ENCODE assay signal across 8 cellular contexts in the genomic region with DNA sequence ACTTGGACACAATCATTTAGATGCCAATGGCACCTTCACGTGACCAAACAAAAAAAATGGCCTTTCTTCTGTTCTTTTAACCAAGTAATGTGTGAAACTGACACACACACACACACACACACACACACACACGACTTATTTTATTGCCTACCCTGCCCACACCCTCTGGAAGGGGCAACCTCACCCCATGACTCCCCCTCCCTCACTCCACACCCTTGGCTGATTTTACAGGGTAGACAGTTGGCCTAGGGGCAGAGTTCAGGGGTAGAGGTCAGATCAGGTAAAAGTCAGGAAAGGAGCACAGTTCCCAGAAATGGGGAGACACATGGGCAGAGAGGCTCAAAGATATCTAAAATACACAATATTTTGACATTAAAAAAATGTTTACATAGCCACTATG.
"Had no signal": no experiment of that assay in that cellular context is flagged by ENCODE, and none has a peak within 500 bp of the region (broad histone marks: within the 10 kb centered on the region; RNA-seq: fewer than 3 reads in every experiment).

No MANE protein-coding gene starts in this region.

- FAIRE-seq: H54, HepG2 had no signal

- H3K9me3 Mint-ChIP-seq: H9 had no signal

- H3K36me3 Mint-ChIP-seq: IgD-negative memory B cell had no signal

- H3K27ac ChIP-seq: GM23248, HL-60 had no signal

- H3K4me1 Mint-ChIP-seq: IgD-negative memory B cell had no signal

- DNase-seq: GM23248, GOT3, H9, HCEC 1CT had no signal

- H3K4me3 Mint-ChIP-seq: H9, IgD-negative memory B cell had no signal

- ATAC-seq: HepG2 had no signal

- H3K9ac ChIP-seq: GM23248 had no signal

- H2AFZ ChIP-seq: GM23248 had no signal

- H3K27ac Mint-ChIP-seq: H9, IgD-negative memory B cell had no signal

- H3K4me3 ChIP-seq: GM23248 had no signal
